In genomic region chr1:234676103-234676594, GRCh38 we compare ENCODE assay signal across 9 cellular contexts.
DNase-seq lines count a peak whose midpoint lies in the region; ATAC-seq, FAIRE-seq and TF ChIP-seq lines count a peak whose summit lies in the region.
"Had no signal": no experiment of that assay in that cellular context is flagged by ENCODE, and none has a peak within 500 bp of the region (broad histone marks: within the 10 kb centered on the region; RNA-seq: fewer than 3 reads in every experiment).

No MANE protein-coding gene starts in this region.

- peak overlapping the region; percentile 66 for H3K4me3 Mint-ChIP-seq in chondrocyte (ENCODE audit: unreplicated experiment)

- DNase-seq in EH (ENCODE audit: low read depth) (peak; percentile 78), HCEC 1CT (peak; percentile 77), NCI-H2081 treated with DMSO at 0.1 percent for 48 hours (lab: John Stamatoyannopoulos, UW) (peak; percentile 57), chondrocyte (ENCODE audit: low spot score) (no peak), kidney (peak; percentile 86)
- DNase-seq in stimulated activated CD4-positive, alpha-beta T cell treated with anti-CD3 and anti-CD28 coated beads, Interleukin-12 subunit alpha, Interleukin-12 subunit beta, amount 100 ng/mL, for 24 hours (ENCODE audit: low read depth in 2 of 2), result peak; percentile 12 to 48

- H3K9me3 ChIP-seq in kidney (ENCODE audit: control insufficient read depth in 1 of 2, low read length in 2 of 2), result no peaks in the 10 kb centered on the region

- no peaks in the 10 kb centered on the region for H3K27me3 Mint-ChIP-seq in chondrocyte (ENCODE audit: low read depth)

- H3K27ac Mint-ChIP-seq in chondrocyte (ENCODE audit: unreplicated experiment), result no peak overlapping the region

- H3K27ac ChIP-seq in kidney (ENCODE audit: low read depth in 2 of 2, low read length in 2 of 2), result peak overlapping the region in 1 of 2 donors; percentile 15

- peaks cover 8% of the 10 kb centered on the region for H3K4me1 Mint-ChIP-seq in chondrocyte (ENCODE audit: low read depth)

- TF ChIP-seq CTCF in WI38 (IDR thresholded peaks at IDR 0.05; ENCODE audit: low read depth, low read length), result no peak
- no peak for TF ChIP-seq CTCF in chondrocyte (IDR thresholded peaks at IDR 0.05)
- TF ChIP-seq CTCF in kidney (IDR thresholded peaks at IDR 0.05; ENCODE audit: borderline replicate concordance, extremely low read depth, insufficient read depth), result no peak

- H3K4me1 ChIP-seq in kidney (ENCODE audit: control insufficient read depth in 1 of 2, insufficient read depth in 1 of 2, low read depth in 1 of 2, low read length in 2 of 2), result no peaks in the 10 kb centered on the region

- no peaks in the 10 kb centered on the region for H3K9me3 Mint-ChIP-seq in chondrocyte (ENCODE audit: low read depth)

- no peaks in the 10 kb centered on the region for H3K36me3 Mint-ChIP-seq in chondrocyte (ENCODE audit: low read depth)

- no peak for ATAC-seq in GM18861 (IDR thresholded peaks at IDR 0.05; ENCODE audit: unreplicated experiment)

- H3K4me3 ChIP-seq in WI38 (ENCODE audit: low read depth, low read length) (peak overlapping the region; percentile 53), kidney (ENCODE audit: low read length in 2 of 2) (peak overlapping the region; percentile 62 to 79)

- H3K9ac ChIP-seq in kidney (ENCODE audit: low read length in 2 of 2), result peak overlapping the region; percentile 42 to 66

- no peak for FAIRE-seq in kidney (lab: Jason Lieb, UNC)
- FAIRE-seq: endometrium had no signal

- intact Hi-C loops in kidney (cut with DNase I), result no loop called here

- no peaks in the 10 kb centered on the region for H3K36me3 ChIP-seq in kidney (ENCODE audit: control insufficient read depth in 1 of 2, insufficient read depth in 2 of 2, low read length in 2 of 2)
